ENCODE assay signal across 27 cellular contexts in the genomic region with DNA sequence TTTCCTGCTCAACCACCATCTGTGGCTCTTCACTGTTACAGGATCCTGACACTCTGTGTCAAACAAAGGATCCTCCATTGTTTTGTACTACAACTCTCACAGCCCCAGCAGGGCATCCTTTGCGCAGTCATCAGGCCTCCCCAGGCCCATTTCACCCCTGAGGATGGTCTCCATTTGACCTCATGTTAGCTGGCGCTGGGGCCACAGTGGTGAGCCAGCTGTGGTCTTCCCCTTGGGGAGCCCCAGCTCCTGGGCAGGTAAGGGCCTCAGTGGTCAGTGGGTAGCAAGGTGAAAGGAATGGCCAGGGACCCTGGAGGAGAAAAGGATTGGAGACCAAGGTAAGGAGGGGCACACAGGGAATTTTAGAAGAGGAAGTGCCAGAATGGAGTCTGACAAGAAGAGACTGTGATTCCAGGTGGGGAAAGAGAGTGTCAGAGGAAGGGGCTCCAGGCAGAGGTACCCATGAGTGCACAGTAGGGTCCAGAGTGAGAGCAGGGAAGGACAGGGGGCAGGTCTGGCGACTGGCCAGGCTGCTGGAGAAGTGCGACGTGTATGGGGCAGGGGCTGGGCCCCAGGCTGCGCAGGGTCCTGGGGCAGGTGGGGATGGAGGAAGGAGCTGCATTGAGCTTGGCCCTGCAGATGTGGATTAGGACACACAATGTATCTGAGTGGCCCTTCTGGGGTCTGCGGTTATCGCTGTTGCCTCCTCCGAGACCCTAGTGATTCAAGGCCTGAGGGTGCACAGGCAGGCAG.
DNase-seq lines count a peak whose midpoint lies in the region; ATAC-seq and TF ChIP-seq lines count a peak whose summit lies in the region.
"Had no signal": no experiment of that assay in that cellular context is flagged by ENCODE, and none has a peak within 500 bp of the region (broad histone marks: within the 10 kb centered on the region; RNA-seq: fewer than 3 reads in every experiment).

No MANE protein-coding gene starts in this region.

- H2BK15ac ChIP-seq in mesenchymal stem cell (ENCODE audit: low read depth, poor library complexity, severe bottlenecking), result no peak overlapping the region

- TF ChIP-seq CTCF in upper lobe of right lung (IDR thresholded peaks at IDR 0.05), result no peak

- H2BK12ac ChIP-seq in mesenchymal stem cell (ENCODE audit: low read length in 2 of 2), result no peak overlapping the region

- peak overlapping the region in 1 of 2 experiments; percentile 79 for H3K14ac ChIP-seq in mesenchymal stem cell (ENCODE audit: low read length in 2 of 2)

- H3K9me3 ChIP-seq in mesenchymal stem cell (ENCODE audit: control insufficient read depth, low read length) (peaks cover 29% of the 10 kb centered on the region), upper lobe of right lung (peaks cover 12% of the 10 kb centered on the region)
- H3K9me3 ChIP-seq: ovary had no signal

- H3K4me3 Mint-ChIP-seq in central memory CD8-positive, alpha-beta T cell, result no peak overlapping the region
- no peak overlapping the region for H3K4me3 Mint-ChIP-seq in activated T-helper 17 cell treated with anti-CD3 and anti-CD28 coated beads, Interleukin-2, amount 50 U/mL, for 72 hours
- H3K4me3 Mint-ChIP-seq: naive B cell; T-helper 1 cell treated with Interleukin-12 subunit alpha and Interleukin-12 subunit beta and Interleukin-4 antibody, amounts not matched to agents 30 μg/mL and 1 μg/mL, for 36 hours had no signal

- no peaks in the 10 kb centered on the region for H3K79me1 ChIP-seq in mesenchymal stem cell (replicated peaks; ENCODE audit: low read length, poor library complexity, severe bottlenecking)

- peak; percentile 31 for DNase-seq in cardiac septum (ENCODE audit: low spot score)
- no peak for DNase-seq in left ventricle myocardium superior
- DNase-seq in central memory CD8-positive, alpha-beta T cell (ENCODE audit: low spot score in 2 of 2), result peak; percentile 4 to 7
- no peak for DNase-seq in mesenchymal stem cell
- peak; percentile 58 for DNase-seq in upper lobe of right lung
- DNase-seq in NCI-H1694 (lab: John Stamatoyannopoulos, UW), result no peak
- DNase-seq: COR-L47, foreskin keratinocyte, GF-D8, MM.1S, naive B cell, NCI-H2029 treated with DMSO at 0.1 percent for 48 hours, NCI-H2227 treated with DMSO at 0.1 percent for 48 hours, NCI-H526 treated with DMSO at 0.1 percent for 48 hours, retina, small intestine had no signal

- H3K4me2 ChIP-seq in mesenchymal stem cell (ENCODE audit: low read length, poor library complexity, severe bottlenecking), result no peak overlapping the region
- H3K4me2 ChIP-seq: KMS-11 had no signal

- H4K8ac ChIP-seq in mesenchymal stem cell (ENCODE audit: low read length), result no peak overlapping the region

- intact Hi-C loops in cardiac septum (cut with DNase I), result no loop called here
- intact Hi-C loops in left ventricle myocardium superior (cut with micrococcal nuclease), result no loop called here
- intact Hi-C loops in upper lobe of right lung (cut with DNase I), result loop anchor here (10.0 kb wide), 1 partner anchor 278 kb away; no protein-coding TSS in a partner anchor

- peaks cover 8% of the 10 kb centered on the region for H3K9me3 Mint-ChIP-seq in central memory CD8-positive, alpha-beta T cell
- peaks cover 12% of the 10 kb centered on the region for H3K9me3 Mint-ChIP-seq in activated T-helper 17 cell treated with anti-CD3 and anti-CD28 coated beads, Interleukin-2, amount 50 U/mL, for 72 hours

- H3K27ac ChIP-seq in mesenchymal stem cell (ENCODE audit: low read length, poor library complexity, severe bottlenecking) (no peak overlapping the region), upper lobe of right lung (no peak overlapping the region)
- H3K27ac ChIP-seq: BLaER1 treated with 17β-estradiol and CSF1 and Interleukin-3, amounts not matched to agents 10 nM and 100 nM; esophagus muscularis mucosa; foreskin keratinocyte; KMS-11; ovary; RWPE1; SK-N-MC; upper lobe of left lung had no signal

- H3K27me3 Mint-ChIP-seq in central memory CD8-positive, alpha-beta T cell, result peaks cover 30% of the 10 kb centered on the region
- H3K27me3 Mint-ChIP-seq in activated T-helper 17 cell treated with anti-CD3 and anti-CD28 coated beads, Interleukin-2, amount 50 U/mL, for 72 hours, result peaks cover 16% of the 10 kb centered on the region

- whole genome bisulfite sequencing in mesenchymal stem cell, result 88% methylated on average over 9 of the region's 9 CpGs

- H3K23ac ChIP-seq in mesenchymal stem cell (ENCODE audit: low read length in 2 of 2), result peak overlapping the region in 1 of 2 experiments; percentile 46

- no peaks in the 10 kb centered on the region for H3K36me3 Mint-ChIP-seq in central memory CD8-positive, alpha-beta T cell (ENCODE audit: insufficient read depth)
- H3K36me3 Mint-ChIP-seq in activated T-helper 17 cell treated with anti-CD3 and anti-CD28 coated beads, Interleukin-2, amount 50 U/mL, for 72 hours (ENCODE audit: low read depth), result no peaks in the 10 kb centered on the region

- no peak overlapping the region for H3K9ac ChIP-seq in mesenchymal stem cell (ENCODE audit: low read length)
- H3K9ac ChIP-seq: BLaER1 treated with 17β-estradiol and CSF1 and Interleukin-3, amounts not matched to agents 10 nM and 100 nM; KMS-11 had no signal

- peaks cover 9% of the 10 kb centered on the region for H3K4me1 Mint-ChIP-seq in central memory CD8-positive, alpha-beta T cell
- H3K4me1 Mint-ChIP-seq in activated T-helper 17 cell treated with anti-CD3 and anti-CD28 coated beads, Interleukin-2, amount 50 U/mL, for 72 hours, result no peaks in the 10 kb centered on the region

- H3K36me3 ChIP-seq in mesenchymal stem cell (ENCODE audit: control insufficient read depth in 1 of 2, insufficient read depth in 2 of 2, low read depth in 1 of 2, low read length in 2 of 2) (no peaks in the 10 kb centered on the region), upper lobe of right lung (no peaks in the 10 kb centered on the region)
- H3K36me3 ChIP-seq: BLaER1 treated with 17β-estradiol and CSF1 and Interleukin-3, amounts not matched to agents 10 nM and 100 nM; esophagus muscularis mucosa; ovary; upper lobe of left lung had no signal

- peaks cover 18 to 23% of the 10 kb centered on the region in 2 experiments for H3K27me3 ChIP-seq in mesenchymal stem cell (ENCODE audit: control insufficient read depth in 1 of 2, insufficient read depth in 1 of 2, low read length in 2 of 2)
- H3K27me3 ChIP-seq in upper lobe of right lung, result no peaks in the 10 kb centered on the region
- H3K27me3 ChIP-seq: BLaER1 treated with 17β-estradiol and CSF1 and Interleukin-3, amounts not matched to agents 10 nM and 100 nM; foreskin keratinocyte; ovary; upper lobe of left lung had no signal

- ATAC-seq in left ventricle myocardium superior (no peak), upper lobe of right lung (peak; percentile 12), HG03097 (IDR thresholded peaks at IDR 0.05; ENCODE audit: low FRiP score, unreplicated experiment) (no peak)
- no peak for ATAC-seq in central memory CD8-positive, alpha-beta T cell (replicated peaks; ENCODE audit: extremely low read depth, poor library complexity, severe bottlenecking)
- ATAC-seq in activated T-helper 17 cell treated with anti-CD3 and anti-CD28 coated beads, Interleukin-2, amount 50 U/mL, for 72 hours (replicated peaks), result no peak
- ATAC-seq: activated naive CD4-positive, alpha-beta T cell treated with anti-CD3 and anti-CD28 coated beads, Interleukin-2, amount 50 U/mL, for 72 hours; foreskin keratinocyte had no signal

- H3K4me3 ChIP-seq in mesenchymal stem cell (ENCODE audit: insufficient read depth in 1 of 2, low read depth in 1 of 2, low read length in 2 of 2), result no peak overlapping the region
- H3K4me3 ChIP-seq in upper lobe of right lung, result no peak overlapping the region
- H3K4me3 ChIP-seq: BLaER1 treated with 17β-estradiol and CSF1 and Interleukin-3, amounts not matched to agents 10 nM and 100 nM; esophagus muscularis mucosa; ovary; SK-N-MC; upper lobe of left lung had no signal

- no peak overlapping the region for H2BK5ac ChIP-seq in mesenchymal stem cell (ENCODE audit: low read depth, low read length, poor library complexity, severe bottlenecking)

- no peak overlapping the region for H2BK120ac ChIP-seq in mesenchymal stem cell (ENCODE audit: low read depth, low read length)

- no peak overlapping the region for H3K4ac ChIP-seq in mesenchymal stem cell (ENCODE audit: low read depth in 1 of 2, low read length in 2 of 2)

- H4K91ac ChIP-seq in mesenchymal stem cell (ENCODE audit: low read length), result peak overlapping the region; percentile 11

- no peak overlapping the region for H3K18ac ChIP-seq in mesenchymal stem cell (ENCODE audit: low read depth in 1 of 2, low read length in 2 of 2)

- no peak overlapping the region for H2AFZ ChIP-seq in mesenchymal stem cell (ENCODE audit: low read depth, low read length)

- no peak overlapping the region for H3K27ac Mint-ChIP-seq in central memory CD8-positive, alpha-beta T cell (ENCODE audit: low read depth)
- H3K27ac Mint-ChIP-seq in activated T-helper 17 cell treated with anti-CD3 and anti-CD28 coated beads, Interleukin-2, amount 50 U/mL, for 72 hours, result no peak overlapping the region
- H3K27ac Mint-ChIP-seq: activated naive CD4-positive, alpha-beta T cell treated with anti-CD3 and anti-CD28 coated beads, Interleukin-2, amount 50 U/mL, for 72 hours; naive B cell; T-helper 1 cell treated with Interleukin-12 subunit alpha and Interleukin-12 subunit beta and Interleukin-4 antibody, amounts not matched to agents 30 μg/mL and 1 μg/mL, for 36 hours had no signal

- H2AK5ac ChIP-seq in mesenchymal stem cell (ENCODE audit: low read length, severe bottlenecking), result no peak overlapping the region

- H3K4me1 ChIP-seq in mesenchymal stem cell (ENCODE audit: control insufficient read depth, insufficient read depth, low read depth, low read length), result no peaks in the 10 kb centered on the region
- H3K4me1 ChIP-seq in upper lobe of right lung, result no peaks in the 10 kb centered on the region
- H3K4me1 ChIP-seq: foreskin keratinocyte, upper lobe of left lung had no signal

Comparison
In these comparisons a context has a peak if more than half of its experiments do, and no peak if none do; other contexts are left out.
1. DNase-seq: peak in cardiac septum (single experiment), central memory CD8-positive, alpha-beta T cell (2 of 2) and upper lobe of right lung (single experiment); none in left ventricle myocardium superior (single experiment), mesenchymal stem cell (single experiment) and NCI-H1694 (single experiment).